ENCODE assay signal across 18 cellular contexts in the genomic region with DNA sequence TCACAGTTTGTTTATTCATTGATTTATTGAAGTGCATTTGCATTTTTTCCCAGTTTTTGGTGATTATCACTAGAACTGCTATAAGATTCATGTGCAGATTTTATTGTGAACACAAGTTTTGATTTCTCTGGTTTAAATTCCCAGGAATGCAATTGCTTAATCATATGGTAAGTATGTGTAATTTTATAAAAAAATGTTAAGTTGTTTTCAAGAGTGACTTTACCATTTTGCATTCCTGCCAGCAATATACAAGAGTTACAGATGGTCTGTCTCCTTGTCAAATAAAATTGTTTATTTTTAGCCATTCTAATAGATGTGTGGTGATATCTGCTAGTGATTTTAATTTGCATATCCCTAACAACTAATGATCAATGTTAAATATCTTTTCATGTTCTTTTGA.
A peak's percentile ranks its signal among the peaks of the same experiment; 100 is the strongest.
DNase-seq lines count a peak whose midpoint lies in the region; TF ChIP-seq lines count a peak whose summit lies in the region.
"Had no signal": no experiment of that assay in that cellular context is flagged by ENCODE, and none has a peak within 500 bp of the region (broad histone marks: within the 10 kb centered on the region; RNA-seq: fewer than 3 reads in every experiment).

No MANE protein-coding gene starts in this region.

- no peak for TF ChIP-seq CTCF in AG10803 (conservative IDR thresholded peaks at IDR 0.05; ENCODE audit: low read length)

- no peak overlapping the region for H3K9ac ChIP-seq in adipocyte (ENCODE audit: low read length)
- H3K9ac ChIP-seq: KMS-11 had no signal

- no peaks in the 10 kb centered on the region for H3K27me3 ChIP-seq in adipocyte (replicated peaks; ENCODE audit: control insufficient read depth, insufficient read depth, low read length)
- H3K27me3 ChIP-seq: BE2C had no signal

- peaks cover 20% of the 10 kb centered on the region for H3K9me3 ChIP-seq in adipocyte (ENCODE audit: control insufficient read depth, low read length)
- H3K9me3 ChIP-seq: BE2C had no signal

- no peaks in the 10 kb centered on the region for H3K36me3 ChIP-seq in adipocyte (ENCODE audit: control insufficient read depth, insufficient read depth, low read length, severe bottlenecking)
- H3K36me3 ChIP-seq: BE2C had no signal

- intact Hi-C loops in cardiac septum (cut with DNase I) = no loop called here

- H3K4me1 ChIP-seq in adipocyte (ENCODE audit: control insufficient read depth, insufficient read depth, low read length) = peaks cover 3% of the 10 kb centered on the region
- H3K4me1 ChIP-seq: BE2C, Caco-2 had no signal

- peak; percentile 54 for DNase-seq in AG10803 (ENCODE audit: low read depth)
- DNase-seq in GM04504 (ENCODE audit: low read depth) = peak; percentile 9
- DNase-seq in adipocyte (ENCODE audit: low read depth) = peak; percentile 58
- peak; percentile 0 for DNase-seq in fibroblast of peridontal ligament (ENCODE audit: extremely low read depth)
- DNase-seq in activated T-cell treated with anti-CD3 and anti-CD28 coated beads, Interleukin-2, amount 50 U/mL, for 48 hours = no peak
- DNase-seq in COLO829 (ENCODE audit: low spot score) = no peak
- DNase-seq in NCI-H345 treated with DMSO at 0.1 percent for 48 hours (lab: John Stamatoyannopoulos, UW; ENCODE audit: unreplicated experiment) = no peak
- no peak for DNase-seq in cardiac septum (ENCODE audit: low spot score)
- DNase-seq: 8988T; BE2C; C1 segment of cervical spinal cord; Caco-2; CD4-positive, CD25-positive, alpha-beta regulatory T cell; CD8-positive, alpha-beta memory T cell; GDM1; GOT3; H7 had no signal

- no peak overlapping the region for H3K4me3 ChIP-seq in AG10803 (ENCODE audit: low read length)
- H3K4me3 ChIP-seq in adipocyte (ENCODE audit: low read length) = no peak overlapping the region

Comparison
In these comparisons a context has a peak if more than half of its experiments do, and no peak if none do; other contexts are left out.
1. DNase-seq: peak in AG10803 (single experiment), GM04504 (single experiment), adipocyte (single experiment) and fibroblast of peridontal ligament (single experiment); none in activated T-cell treated with anti-CD3 and anti-CD28 coated beads, Interleukin-2, amount 50 U/mL, for 48 hours (0 of 2), COLO829 (single experiment), NCI-H345 treated with DMSO at 0.1 percent for 48 hours (single experiment) and cardiac septum (single experiment).